Comparison of ENCODE assay signal across 13 cellular contexts in genomic region chr20:19827818-19828217, GRCh38.
DNase-seq lines count a peak whose midpoint lies in the region; ATAC-seq, FAIRE-seq and TF ChIP-seq lines count a peak whose summit lies in the region.
"Had no signal": no experiment of that assay in that cellular context is flagged by ENCODE, and none has a peak within 500 bp of the region (broad histone marks: within the 10 kb centered on the region; RNA-seq: fewer than 3 reads in every experiment).

No MANE protein-coding gene starts in this region.

- no peaks in the 10 kb centered on the region for H3K79me2 ChIP-seq in endothelial cell of umbilical vein (ENCODE audit: control insufficient read depth, insufficient read depth, low read length)

- dilution Hi-C loops in endothelial cell of umbilical vein (cut with MboI; ENCODE audit: extremely low pct_ligation_motif_present, low sequenced_read_pairs) = no loop called here

- TF ChIP-seq POLR2A in endothelial cell of umbilical vein (IDR thresholded peaks at IDR 0.05; ENCODE audit: low read depth, low read length) = no peak

- FAIRE-seq in endothelial cell of umbilical vein (lab: Jason Lieb, UNC) = no peak
- FAIRE-seq: colon, frontal cortex had no signal

- intact Hi-C loops in endothelial cell of umbilical vein (cut with micrococcal nuclease) = loop anchor here (1.0 kb wide), 1 partner anchor 43 kb away; no protein-coding TSS in a partner anchor

- BruUV-seq in endothelial cell of umbilical vein (replicated peaks; lab: Mats Ljungman, UMichigan) = no TSS peak

- H3K9me3 Mint-ChIP-seq in endodermal cell = no peaks in the 10 kb centered on the region

- CTCF ChIA-PET in endothelial cell of umbilical vein (lab: Charles Lee) = interaction anchor here (0.6 to 3.4 kb wide), 14 partner anchors 8 to 199 kb away, joined by 3 to 37 read pairs (median 6); partner anchors contain the start of genes NAA20 and RIN2

- no peak overlapping the region for H3K4me3 Mint-ChIP-seq in endodermal cell

- WGBS in endodermal cell (ENCODE audit: insufficient coverage in 1 of 2, insufficient read length in 1 of 2), 2 experiments = 84 to 100% methylated on average over 1 of the region's 1 CpG

- no peaks in the 10 kb centered on the region for H3K9me3 ChIP-seq in endothelial cell of umbilical vein (replicated peaks; ENCODE audit: control insufficient read depth, insufficient read depth, low read length)
- no peaks in the 10 kb centered on the region for H3K9me3 ChIP-seq in endodermal cell (ENCODE audit: control insufficient read depth, low read length)
- H3K9me3 ChIP-seq: left lung had no signal

- H3K4me1 Mint-ChIP-seq in endodermal cell = peaks cover 13% of the 10 kb centered on the region

- H3K27ac Mint-ChIP-seq in endodermal cell = no peak overlapping the region

- H3K36me3 Mint-ChIP-seq in endodermal cell (ENCODE audit: low read depth) = no peaks in the 10 kb centered on the region

- H3K9me1 ChIP-seq in endothelial cell of umbilical vein (replicated peaks; ENCODE audit: control insufficient read depth, extremely low read depth, insufficient read depth, low read length) = no peaks in the 10 kb centered on the region

- H3K9ac ChIP-seq in endothelial cell of umbilical vein (replicated peaks; ENCODE audit: extremely low read depth, insufficient read depth, low read length) (peak overlapping the region; percentile 26), endodermal cell (ENCODE audit: extremely low read depth, low read length, poor library complexity, severe bottlenecking) (no peak overlapping the region)

- peak overlapping the region; percentile 7 for H3K4me2 ChIP-seq in endothelial cell of umbilical vein (ENCODE audit: insufficient read depth, low read length)

- H3K4me3 ChIP-seq in endothelial cell of umbilical vein (replicated peaks in 1 of 3; ENCODE audit: insufficient read depth in 1 of 3, low read depth in 1 of 3, low read length in 3 of 3) (no peak overlapping the region), endodermal cell (ENCODE audit: low read length) (no peak overlapping the region)
- H3K4me3 ChIP-seq: left lung had no signal

- H3K27me3 ChIP-seq in endothelial cell of umbilical vein (ENCODE audit: control insufficient read depth in 2 of 2, insufficient read depth in 2 of 2, low read length in 2 of 2) = no peaks in the 10 kb centered on the region
- no peaks in the 10 kb centered on the region for H3K27me3 ChIP-seq in endodermal cell (ENCODE audit: control insufficient read depth, insufficient read depth, low read length, poor library complexity, severe bottlenecking)
- H3K27me3 ChIP-seq: left lung had no signal

- TF ChIP-seq CTCF in endothelial cell of umbilical vein (IDR thresholded peaks at IDR 0.05; ENCODE audit: extremely low read depth in 1 of 2, insufficient read depth in 1 of 2, low read depth in 1 of 2, low read length in 2 of 2) = no peak
- TF ChIP-seq CTCF in endodermal cell (conservative IDR thresholded peaks at IDR 0.05) = no peak

- DNase-seq in endothelial cell of umbilical vein (ENCODE audit: low read depth, low spot score) (no peak), GM19240 (ENCODE audit: insufficient read length, low spot score) (no peak), endodermal cell (no peak)
- no peak for DNase-seq in activated naive CD4-positive, alpha-beta T cell treated with anti-CD3 and anti-CD28 coated beads, Interleukin-2, amount 50 U/mL, for 16 hours
- DNase-seq: left lung, NCI-H2171, retina had no signal

- H3K36me3 ChIP-seq in endothelial cell of umbilical vein (ENCODE audit: control insufficient read depth in 2 of 2, extremely low read depth in 1 of 2, insufficient read depth in 2 of 2, low read length in 2 of 2) = no peaks in the 10 kb centered on the region
- no peaks in the 10 kb centered on the region for H3K36me3 ChIP-seq in endodermal cell (ENCODE audit: control insufficient read depth, insufficient read depth, low read length)
- H3K36me3 ChIP-seq: left lung had no signal

- POLR2A ChIA-PET in endothelial cell of umbilical vein (lab: Charles Lee) = interaction anchor here (0.7 to 2.4 kb wide), 6 partner anchors 8 to 189 kb away, joined by 3 to 9 read pairs (median 3); no protein-coding TSS in a partner anchor

- H3K27ac ChIP-seq in endothelial cell of umbilical vein (ENCODE audit: insufficient read depth, low read depth, low read length) = peak overlapping the region; percentile 57
- no peak overlapping the region for H3K27ac ChIP-seq in endodermal cell (ENCODE audit: low read depth, low read length)

- H3K4me1 ChIP-seq in endothelial cell of umbilical vein (ENCODE audit: control insufficient read depth, extremely low read depth, insufficient read depth, low read length) (peaks cover 23% of the 10 kb centered on the region), endodermal cell (ENCODE audit: control insufficient read depth, insufficient read depth, low read length) (no peaks in the 10 kb centered on the region)

- H2AFZ ChIP-seq in endothelial cell of umbilical vein (ENCODE audit: low read depth, low read length) = peak overlapping the region; percentile 1

- ATAC-seq in GM18867 (IDR thresholded peaks at IDR 0.05; ENCODE audit: unreplicated experiment) (peak; percentile 35), GM21529 (IDR thresholded peaks at IDR 0.05; ENCODE audit: unreplicated experiment) (peak; percentile 19), HG03442 (IDR thresholded peaks at IDR 0.05; ENCODE audit: unreplicated experiment) (peak; percentile 21), HG03196 (IDR thresholded peaks at IDR 0.05; ENCODE audit: unreplicated experiment) (no peak)

- H3K27me3 Mint-ChIP-seq in endodermal cell (ENCODE audit: insufficient read depth) = no peaks in the 10 kb centered on the region

- H4K20me1 ChIP-seq in endothelial cell of umbilical vein (replicated peaks; ENCODE audit: control insufficient read depth, extremely low read depth, insufficient read depth, low read length) = no peaks in the 10 kb centered on the region

TF ChIP-seq in endothelial cell of umbilical vein, 7 proteins besides CTCF, POLR2A, EP300 and RAD21:
- no peak for TF ChIP-seq POLR2AphosphoS5 (IDR thresholded peaks at IDR 0.05; ENCODE audit: insufficient read depth, low read depth, low read length)
- no peak for TF ChIP-seq JUN (IDR thresholded peaks at IDR 0.05; ENCODE audit: borderline replicate concordance, insufficient read depth, insufficient read length, low read depth)
- TF ChIP-seq GATA2 (IDR thresholded peaks at IDR 0.05; ENCODE audit: insufficient read depth, insufficient read length, low read depth, low read length) = no peak
- TF ChIP-seq, protein P1, sequence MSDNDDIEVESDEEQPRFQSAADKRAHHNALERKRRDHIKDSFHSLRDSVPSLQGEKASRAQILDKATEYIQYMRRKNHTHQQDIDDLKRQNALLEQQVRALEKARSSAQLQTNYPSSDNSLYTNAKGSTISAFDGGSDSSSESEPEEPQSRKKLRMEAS (IDR thresholded peaks at IDR 0.05; ENCODE audit: insufficient read depth, insufficient read length) = no peak
- TF ChIP-seq FOS (IDR thresholded peaks at IDR 0.05; ENCODE audit: borderline replicate concordance, insufficient read depth, low read length) = no peak
- no peak for TF ChIP-seq EZH2 (IDR thresholded peaks at IDR 0.05; ENCODE audit: borderline replicate concordance, low read depth, low read length, severe bottlenecking)
- TF ChIP-seq MYC (IDR thresholded peaks at IDR 0.05; ENCODE audit: low read depth, low read length) = no peak
TF ChIP-seq in endothelial cell of umbilical vein: peak in this region for 0.
